Comparison of ENCODE assay signal across 8 cellular contexts in the genomic region with DNA sequence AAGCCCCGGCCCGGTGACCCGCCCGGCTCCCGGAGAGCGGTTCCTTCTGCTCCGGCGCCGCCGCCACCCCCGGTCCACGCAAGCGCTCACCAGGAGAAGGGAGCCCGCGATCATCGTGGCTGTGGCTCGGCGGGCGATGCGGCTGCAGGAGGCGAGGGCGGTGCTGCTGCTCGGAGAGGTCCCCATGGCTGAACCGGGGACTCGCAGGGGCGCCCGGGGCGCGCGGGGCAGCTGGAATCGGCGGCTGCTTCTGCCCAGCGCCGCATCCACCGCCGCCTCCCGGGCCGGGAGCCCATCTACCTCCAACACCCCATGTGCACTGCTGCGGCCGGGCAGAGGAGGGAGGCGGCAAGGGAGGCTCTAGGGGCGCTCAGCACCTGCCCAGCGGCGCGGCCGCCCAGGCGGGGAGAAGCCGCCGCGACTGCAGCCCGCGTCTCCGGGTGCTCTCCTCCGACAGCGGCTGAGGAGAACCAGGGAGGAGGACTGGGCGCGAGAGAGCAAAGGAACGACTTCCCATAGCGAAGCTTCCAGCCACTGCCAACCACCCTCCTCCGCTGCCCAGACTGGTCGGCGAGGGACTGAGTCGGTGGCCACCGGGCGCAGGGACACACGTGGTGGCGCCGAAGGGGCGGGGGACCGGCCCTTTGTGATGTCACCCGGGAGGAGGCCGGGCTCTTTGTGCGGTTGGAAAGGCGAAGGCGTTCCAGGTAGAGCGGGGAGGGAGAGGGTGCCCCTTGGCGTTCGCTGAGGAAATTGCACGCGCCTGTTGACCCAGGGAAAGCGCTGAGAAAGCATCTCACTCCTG. TPM values are rescaled to one million over a fixed set of nuclear protein-coding genes. Genes with fewer than 3 reads are reported as not detected.
DNase-seq lines count a peak whose midpoint lies in the region; ATAC-seq and TF ChIP-seq lines count a peak whose summit lies in the region.

TNFRSF21 (minus strand) TSS at position 580 of the 805 bp plus-strand sequence; CDS start at position 186, 394 bp downstream.

- ATAC-seq in GM21786 (IDR thresholded peaks at IDR 0.05; ENCODE audit: unreplicated experiment) = peak; percentile 97
- ATAC-seq in stimulated activated naive CD8-positive, alpha-beta T cell treated with anti-CD3 and anti-CD28 coated beads, Interleukin-15, amount 100 ng/mL, for 72 hours = peak; percentile 94

- H3K4me1 ChIP-seq in Karpas-422 (ENCODE audit: low read length) = peaks cover 4% of the 10 kb centered on the region

- 0 out of 2 replicates have a peak within 1 kb of the TSS, but pooled peaks have one; percentile 15 for H3K9ac ChIP-seq in Karpas-422 (ENCODE audit: low read length)

- peak within 1 kb of the TSS; percentile 40; the same call in 1 of the 2 replicates for H3K4me3 ChIP-seq in Karpas-422 (ENCODE audit: low read length)
- H3K4me3 ChIP-seq in fibroblast of the aortic adventitia (ENCODE audit: low read depth, low read length) = peak within 1 kb of the TSS; percentile 88

- peak within 1 kb of the TSS; percentile 32; the same call in 1 of the 2 replicates for H2AFZ ChIP-seq in Karpas-422 (ENCODE audit: low read length)

- peaks cover 20% of the 10 kb centered on the region for H3K27me3 Mint-ChIP-seq in nephron (ENCODE audit: low read depth)
- H3K27me3 Mint-ChIP-seq in stimulated activated naive CD8-positive, alpha-beta T cell treated with anti-CD3 and anti-CD28 coated beads, Interleukin-15, amount 100 ng/mL, for 72 hours = peaks cover 49% of the 10 kb centered on the region

- H3K9me2 ChIP-seq in Karpas-422 (replicated peaks; ENCODE audit: insufficient read depth, low read length) = no peaks in the 10 kb centered on the region

- H3K9me3 ChIP-seq in Karpas-422 (ENCODE audit: low read length) = no peaks in the 10 kb centered on the region

- DNase-seq in Daoy (ENCODE audit: low read depth) = peak; percentile 97
- DNase-seq in Karpas-422 = peak; percentile 87
- DNase-seq in RPMI7951 (ENCODE audit: low read depth) = peak; percentile 94
- DNase-seq in activated T-helper 9 cell treated with anti-CD3 and anti-CD28 coated beads, Interleukin-2, amount 50 U/mL, for 16 hours (ENCODE audit: low read depth) = peak; percentile 64
- peak; percentile 87 for DNase-seq in fibroblast of the aortic adventitia (ENCODE audit: low read depth)
- DNase-seq in stimulated activated naive CD8-positive, alpha-beta T cell treated with anti-CD3 and anti-CD28 coated beads, Interleukin-15, amount 100 ng/mL, for 72 hours = peak; percentile 82 to 85

- H4K20me1 ChIP-seq in Karpas-422 (ENCODE audit: insufficient read depth, low read depth, low read length) = no peaks in the 10 kb centered on the region

- peaks cover 9% of the 10 kb centered on the region for H3K4me1 Mint-ChIP-seq in nephron
- peaks cover 16% of the 10 kb centered on the region for H3K4me1 Mint-ChIP-seq in stimulated activated naive CD8-positive, alpha-beta T cell treated with anti-CD3 and anti-CD28 coated beads, Interleukin-15, amount 100 ng/mL, for 72 hours

- peak within 1 kb of the TSS; percentile 87 to 91 (median 89) for H3K4me3 Mint-ChIP-seq in nephron
- H3K4me3 Mint-ChIP-seq in stimulated activated naive CD8-positive, alpha-beta T cell treated with anti-CD3 and anti-CD28 coated beads, Interleukin-15, amount 100 ng/mL, for 72 hours = peak within 1 kb of the TSS; percentile 73 to 86

- H3K36me3 ChIP-seq in Karpas-422 (ENCODE audit: insufficient read depth, low read length) = no peaks in the 10 kb centered on the region

- H3K4me2 ChIP-seq in Karpas-422 (ENCODE audit: low read depth, low read length, poor library complexity, severe bottlenecking) = peak within 1 kb of the TSS; percentile 39

- no peaks in the 10 kb centered on the region for H3K9me3 Mint-ChIP-seq in nephron
- no peaks in the 10 kb centered on the region for H3K9me3 Mint-ChIP-seq in stimulated activated naive CD8-positive, alpha-beta T cell treated with anti-CD3 and anti-CD28 coated beads, Interleukin-15, amount 100 ng/mL, for 72 hours

- H3K27ac ChIP-seq in Karpas-422 (ENCODE audit: low read length) = no peak within 1 kb of the TSS

- H3K27ac Mint-ChIP-seq in nephron = peak within 1 kb of the TSS in 2 of 3 experiments; percentile 39 to 40
- H3K27ac Mint-ChIP-seq in stimulated activated naive CD8-positive, alpha-beta T cell treated with anti-CD3 and anti-CD28 coated beads, Interleukin-15, amount 100 ng/mL, for 72 hours = no peak within 1 kb of the TSS

- peak; percentile 99 for TF ChIP-seq CTCF in fibroblast of the aortic adventitia (IDR thresholded peaks at IDR 0.05; ENCODE audit: insufficient read depth, low read length)
- TF ChIP-seq CTCF in nephron (IDR thresholded peaks at IDR 0.05; ENCODE audit: unreplicated experiment in 3 of 3) = peak; percentile 95 to 98 (median 97)

- no peaks in the 10 kb centered on the region for H3K79me2 ChIP-seq in Karpas-422 (ENCODE audit: low read length)

- no peaks in the 10 kb centered on the region for H3K27me3 ChIP-seq in Karpas-422 (ENCODE audit: low read length)

- H3K36me3 Mint-ChIP-seq in nephron (ENCODE audit: low read depth) = no peaks in the 10 kb centered on the region

RNA-seq across cellular contexts. Expression of gene TNFRSF21, which starts in this region (rescaled TPM):
- total RNA-seq in Daoy (2014; rRNA removed; shearing (Covaris generic)) = 38.7 and 39.3 TPM in 2 replicates
- total RNA-seq in Karpas-422 (2014; rRNA removed; shearing (Covaris generic); ENCODE audit: low replicate concordance) = 0.04 and 0.07 TPM in 2 replicates
- 160 and 181 TPM in 2 replicates for total RNA-seq in RPMI7951 (2014; rRNA removed; shearing (Covaris generic))
- total RNA-seq in fibroblast of the aortic adventitia (ENCODE audit: low replicate concordance) = 13.8 and 17.7 TPM in 2 replicates

Comparison
In these comparisons a context has a peak if more than half of its experiments do, and no peak if none do; other contexts are left out.
1. RNA of gene TNFRSF21 (total RNA-seq): 160 to 181 TPM in RPMI7951, 38.7 to 39.3 TPM in Daoy and 13.8 to 17.7 TPM in fibroblast of the aortic adventitia; 0.04 to 0.07 TPM in Karpas-422; every median in the first group is over 10 times any median in the second.
2. Peak in DNase-seq, H3K4me3 ChIP-seq, H3K9ac ChIP-seq and H3K4me2 ChIP-seq in Karpas-422; RNA of the gene not detected or under 1 TPM.
3. H3K27ac Mint-ChIP-seq: peak in nephron (2 of 3); none in stimulated activated naive CD8-positive, alpha-beta T cell treated with anti-CD3 and anti-CD28 coated beads, Interleukin-15, amount 100 ng/mL, for 72 hours (0 of 2).
4. Peak in every context shown above with its lines, with median percentiles within 50 percentile points of each other: DNase-seq.